ENCODE assay signal across 23 cellular contexts in genomic region chr6:2616796-2617195, GRCh38.
"Had no signal": no experiment of that assay in that cellular context is flagged by ENCODE, and none has a peak within 500 bp of the region (broad histone marks: within the 10 kb centered on the region; RNA-seq: fewer than 3 reads in every experiment).

No MANE protein-coding gene starts in this region.

- H3K36me3 ChIP-seq: neutrophil, right atrium auricular region, transverse colon, vagina, WERI-Rb-1 had no signal

- H3K4me3 Mint-ChIP-seq: activated CD4-positive, alpha-beta memory T cell treated with anti-CD3 and anti-CD28 coated beads for 36 hours; activated CD8-positive, alpha-beta memory T cell treated with anti-CD3 and anti-CD28 coated beads, Interleukin-2, amount 10 ng/mL, durations not matched to agents 7 days and 5 days; central memory CD8-positive, alpha-beta T cell; naive thymus-derived CD4-positive, alpha-beta T cell had no signal

- H3K27ac ChIP-seq: epithelial cell of prostate, hepatocyte, neutrophil, right atrium auricular region, skin epidermis, transverse colon, vagina, WERI-Rb-1 had no signal

- H3K4me1 Mint-ChIP-seq: activated CD8-positive, alpha-beta memory T cell treated with anti-CD3 and anti-CD28 coated beads, Interleukin-2, amount 10 ng/mL, durations not matched to agents 7 days and 5 days; central memory CD8-positive, alpha-beta T cell; naive thymus-derived CD4-positive, alpha-beta T cell had no signal

- ATAC-seq: activated CD8-positive, alpha-beta memory T cell treated with anti-CD3 and anti-CD28 coated beads, Interleukin-2, amount 10 ng/mL, durations not matched to agents 7 days and 5 days; left lobe of liver; naive thymus-derived CD4-positive, alpha-beta T cell had no signal

- H3K27ac Mint-ChIP-seq: activated CD4-positive, alpha-beta memory T cell treated with anti-CD3 and anti-CD28 coated beads for 36 hours; activated CD8-positive, alpha-beta memory T cell treated with anti-CD3 and anti-CD28 coated beads, Interleukin-2, amount 10 ng/mL, durations not matched to agents 7 days and 5 days; activated T-helper 2 cell treated with anti-CD3 and anti-CD28 coated beads, Interferon-gamma antibody, Interleukin-2, Interleukin-4, amounts not matched to agents 10 μg/mL and 5 μg/mL and 100 μg/mL, durations not matched to agents 14 hours and 24 hours and 36 hours; progenitor cell of endocrine pancreas had no signal

- DNase-seq: activated CD4-positive, alpha-beta memory T cell treated with anti-CD3 and anti-CD28 coated beads for 36 hours; activated CD8-positive, alpha-beta memory T cell treated with anti-CD3 and anti-CD28 coated beads, Interleukin-2, amount 10 ng/mL, durations not matched to agents 7 days and 5 days; activated naive CD4-positive, alpha-beta T cell treated with anti-CD3 and anti-CD28 coated beads, Interleukin-2, amount 50 U/mL, for 16 hours; activated T-cell treated with anti-CD3 and anti-CD28 coated beads, Interleukin-2, amount 50 U/mL, for 1 hour; effector memory CD4-positive, alpha-beta T cell; mammary epithelial cell; naive thymus-derived CD4-positive, alpha-beta T cell; stimulated activated CD4-positive, alpha-beta T cell treated with anti-CD3 and anti-CD28 coated beads, Interleukin-4, amount 100 ng/mL, for 24 hours; stimulated activated naive CD4-positive, alpha-beta T cell; substantia nigra; T-helper 1 cell; transverse colon; WERI-Rb-1 had no signal

- H3K27me3 ChIP-seq: hepatocyte, neutrophil, right atrium auricular region, vagina had no signal

- H3K4me3 ChIP-seq: hepatocyte, right atrium auricular region, skin epidermis, transverse colon, vagina had no signal

- H3K36me3 Mint-ChIP-seq: activated CD4-positive, alpha-beta memory T cell treated with anti-CD3 and anti-CD28 coated beads for 36 hours; activated CD8-positive, alpha-beta memory T cell treated with anti-CD3 and anti-CD28 coated beads, Interleukin-2, amount 10 ng/mL, durations not matched to agents 7 days and 5 days had no signal

- H3K9me3 ChIP-seq: neutrophil, right atrium auricular region, transverse colon, vagina had no signal

- H3K4me1 ChIP-seq: right atrium auricular region, transverse colon, vagina had no signal
